Comparison of ENCODE assay signal across 1 cellular context in genomic region chr10:11875183-11875498, GRCh38.
TF ChIP-seq lines count a peak whose summit lies in the region.

No MANE protein-coding gene starts in this region.

TF ChIP-seq in HepG2, 621 proteins besides CTCF, POLR2A, EP300 and RAD21 (continued from another document and continues in another):
- TF ChIP-seq NFAT5 (CRISPR knock-in tag; IDR thresholded peaks at IDR 0.05), result no peak
- no peak for TF ChIP-seq NBN (conservative IDR thresholded peaks at IDR 0.05)
- no peak for TF ChIP-seq GPBP1L1 (CRISPR knock-in tag; IDR thresholded peaks at IDR 0.05)
- no peak for TF ChIP-seq SRF (IDR thresholded peaks at IDR 0.05; ENCODE audit: low read depth, low read length)
- no peak for TF ChIP-seq ZNF260 (CRISPR knock-in tag; IDR thresholded peaks at IDR 0.05; ENCODE audit: borderline replicate concordance, low read depth)
- TF ChIP-seq ZNF710 (CRISPR knock-in tag; IDR thresholded peaks at IDR 0.05; ENCODE audit: borderline replicate concordance), result no peak
- no peak for TF ChIP-seq SMAD9 (CRISPR knock-in tag; IDR thresholded peaks at IDR 0.05)
- TF ChIP-seq ZNF891 (CRISPR knock-in tag; IDR thresholded peaks at IDR 0.05), result 0 out of 2 replicates have a peak, but pooled peaks have one; percentile 3
- no peak for TF ChIP-seq TAF1 (CRISPR knock-in tag; IDR thresholded peaks at IDR 0.05)
- no peak for TF ChIP-seq KMT2A (CRISPR knock-in tag; IDR thresholded peaks at IDR 0.05)
- TF ChIP-seq ZNF570 (CRISPR knock-in tag; IDR thresholded peaks at IDR 0.05; ENCODE audit: borderline replicate concordance), result no peak
- no peak for TF ChIP-seq ZNF383 (CRISPR knock-in tag; IDR thresholded peaks at IDR 0.05; ENCODE audit: borderline replicate concordance)
- no peak for TF ChIP-seq REPIN1 (CRISPR knock-in tag; IDR thresholded peaks at IDR 0.05; ENCODE audit: borderline replicate concordance, low read depth)
- TF ChIP-seq ZSCAN30 (CRISPR knock-in tag; IDR thresholded peaks at IDR 0.05), result no peak
- no peak for TF ChIP-seq IRF2 (CRISPR knock-in tag; IDR thresholded peaks at IDR 0.05)
- TF ChIP-seq ZNF652 (CRISPR knock-in tag; IDR thresholded peaks at IDR 0.05; ENCODE audit: borderline replicate concordance, low read depth), result no peak
- no peak for TF ChIP-seq SUZ12 (IDR thresholded peaks at IDR 0.05; ENCODE audit: low read depth, low read length)
- TF ChIP-seq CEBPG (CRISPR knock-in tag; IDR thresholded peaks at IDR 0.05), result no peak
- no peak for TF ChIP-seq TBX2 (CRISPR knock-in tag; IDR thresholded peaks at IDR 0.05; ENCODE audit: borderline replicate concordance)
- no peak for TF ChIP-seq THRA (CRISPR knock-in tag; IDR thresholded peaks at IDR 0.05; ENCODE audit: borderline replicate concordance)
- TF ChIP-seq RBM22 (optimal IDR thresholded peaks at IDR 0.05; ENCODE audit: low read length), result no peak
- no peak for TF ChIP-seq FIP1L1 (IDR thresholded peaks at IDR 0.05; ENCODE audit: borderline replicate concordance, insufficient read depth, low read depth, low read length)
- no peak for TF ChIP-seq SMC3 (IDR thresholded peaks at IDR 0.05; ENCODE audit: low read length)
- no peak for TF ChIP-seq CSRNP2 (CRISPR knock-in tag; conservative IDR thresholded peaks at IDR 0.05; ENCODE audit: low read depth)
- TF ChIP-seq CENPBD1 (CRISPR knock-in tag; IDR thresholded peaks at IDR 0.05; ENCODE audit: borderline replicate concordance, low read depth), result no peak
- TF ChIP-seq MAFK (conservative IDR thresholded peaks at IDR 0.05 in 1 of 2, IDR thresholded peaks at IDR 0.05 in 1 of 2; ENCODE audit: low read length in 2 of 2), result no peak
- no peak for TF ChIP-seq ARHGAP35 (CRISPR knock-in tag; IDR thresholded peaks at IDR 0.05; ENCODE audit: borderline replicate concordance)
- TF ChIP-seq MTF2 (CRISPR knock-in tag; IDR thresholded peaks at IDR 0.05; ENCODE audit: borderline replicate concordance), result 0 out of 2 replicates have a peak, but pooled peaks have one; percentile 42
- TF ChIP-seq ZNF460 (CRISPR knock-in tag; IDR thresholded peaks at IDR 0.05; ENCODE audit: borderline replicate concordance), result no peak
- TF ChIP-seq SP1 (IDR thresholded peaks at IDR 0.05), result no peak
- TF ChIP-seq SP1 (CRISPR knock-in tag; IDR thresholded peaks at IDR 0.05), result no peak
- no peak for TF ChIP-seq SNAPC5 (CRISPR knock-in tag; IDR thresholded peaks at IDR 0.05; ENCODE audit: borderline replicate concordance)
- no peak for TF ChIP-seq ZNF274 (CRISPR knock-in tag; IDR thresholded peaks at IDR 0.05)
- TF ChIP-seq ZFP37 (CRISPR knock-in tag; IDR thresholded peaks at IDR 0.05; ENCODE audit: borderline replicate concordance), result peak; percentile 60; the same call in 1 of the 2 replicates
- TF ChIP-seq ZNF160 (CRISPR knock-in tag; IDR thresholded peaks at IDR 0.05), result peak; percentile 16; the same call in 1 of the 2 replicates
- TF ChIP-seq CC2D1A (CRISPR knock-in tag; IDR thresholded peaks at IDR 0.05), result no peak
- TF ChIP-seq MAFF (IDR thresholded peaks at IDR 0.05; ENCODE audit: low read depth, low read length), result no peak
- TF ChIP-seq HOXD1 (CRISPR knock-in tag; IDR thresholded peaks at IDR 0.05), result 0 out of 2 replicates have a peak, but pooled peaks have one; percentile 26
- no peak for TF ChIP-seq ZNF644 (CRISPR knock-in tag; IDR thresholded peaks at IDR 0.05; ENCODE audit: low read depth)
- TF ChIP-seq HMG20B (CRISPR knock-in tag; conservative IDR thresholded peaks at IDR 0.05), result no peak
- TF ChIP-seq DZIP1 (CRISPR knock-in tag; IDR thresholded peaks at IDR 0.05), result no peak; the same call in 1 of the 2 replicates
- peak in 1 of 2 experiments; percentile 44; a peak in 1 of 4 replicates for TF ChIP-seq ATF4 (CRISPR knock-in tag; IDR thresholded peaks at IDR 0.05)
- TF ChIP-seq ZNF496 (CRISPR knock-in tag; IDR thresholded peaks at IDR 0.05; ENCODE audit: insufficient replicate concordance), result no peak
- no peak for TF ChIP-seq HNRNPK (IDR thresholded peaks at IDR 0.05; ENCODE audit: low read depth, low read length, poor library complexity, severe bottlenecking)
- no peak for TF ChIP-seq ZNF367 (CRISPR knock-in tag; IDR thresholded peaks at IDR 0.05; ENCODE audit: borderline replicate concordance)
- TF ChIP-seq MTA3 (CRISPR knock-in tag; IDR thresholded peaks at IDR 0.05), result no peak
- TF ChIP-seq ZKSCAN5 (CRISPR knock-in tag; IDR thresholded peaks at IDR 0.05), result no peak
- TF ChIP-seq SIX4 (CRISPR knock-in tag; IDR thresholded peaks at IDR 0.05), result no peak
- no peak for TF ChIP-seq CBX2 (IDR thresholded peaks at IDR 0.05; ENCODE audit: low read depth, low read length)
- TF ChIP-seq CBX2 (CRISPR knock-in tag; IDR thresholded peaks at IDR 0.05; ENCODE audit: low read depth), result no peak
- no peak for TF ChIP-seq FOXC1 (CRISPR knock-in tag; IDR thresholded peaks at IDR 0.05; ENCODE audit: borderline replicate concordance)
